Comparison of ENCODE assay signal across 31 cellular contexts in genomic region chr4:94957030-94957429, GRCh38.
DNase-seq lines count a peak whose midpoint lies in the region; ATAC-seq and TF ChIP-seq lines count a peak whose summit lies in the region.
"Had no signal": no experiment of that assay in that cellular context is flagged by ENCODE, and none has a peak within 500 bp of the region (broad histone marks: within the 10 kb centered on the region; RNA-seq: fewer than 3 reads in every experiment).

No MANE protein-coding gene starts in this region.

- H3K36me3 ChIP-seq in Peyer's patch: no peaks in the 10 kb centered on the region
- H3K36me3 ChIP-seq: gastrocnemius medialis, pancreas, right atrium auricular region, SJCRH30 had no signal

- H3K36me3 Mint-ChIP-seq in HFFc6 (ENCODE audit: low read depth): no peaks in the 10 kb centered on the region

- H3K4me3 ChIP-seq in Peyer's patch: no peak overlapping the region
- H3K4me3 ChIP-seq: gastrocnemius medialis, pancreas, right atrium auricular region, SJCRH30, testis had no signal

- DNase-seq in NCI-H526 (lab: John Stamatoyannopoulos, UW) (peak; percentile 6 to 14), NCI-H526 treated with DMSO at 0.1 percent for 48 hours (lab: John Stamatoyannopoulos, UW) (no peak), NCI-H510A treated with DMSO at 0.1 percent for 48 hours (lab: John Stamatoyannopoulos, UW) (peak; percentile 32), iPS DF 19.7 (ENCODE audit: low read depth, low spot score) (peak; percentile 12), HFFc6 (no peak), Peyer's patch (no peak), pons (ENCODE audit: low spot score) (no peak)
- DNase-seq: activated CD4-positive, alpha-beta T cell treated with anti-CD3 and anti-CD28 coated beads for 48 hours; activated CD8-positive, alpha-beta memory T cell treated with anti-CD3 and anti-CD28 coated beads for 24 hours; activated naive CD4-positive, alpha-beta T cell treated with anti-CD3 and anti-CD28 coated beads, Interleukin-2, amount 50 U/mL, for 16 hours; activated T-cell treated with anti-CD3 and anti-CD28 coated beads for 4 hours; Calu3; cerebellar nuclear complex; gastrocnemius medialis; GOT3; MM.1S; NCI-H2081; NCI-H524 treated with DMSO at 0.1 percent for 48 hours; pancreas; stimulated activated CD4-positive, alpha-beta T cell treated with anti-CD3 and anti-CD28 coated beads, Interleukin-1b, Interleukin-23, amount 100 ng/mL, for 48 hours; SW 1271; testis had no signal

- H3K27ac ChIP-seq in Peyer's patch: no peak overlapping the region
- H3K27ac ChIP-seq: gastrocnemius medialis, hepatocyte, HL-60, pancreas, right atrium auricular region, SJCRH30, testis had no signal

- no peaks in the 10 kb centered on the region for H3K4me1 ChIP-seq in Peyer's patch
- H3K4me1 ChIP-seq: gastrocnemius medialis, right atrium auricular region, SJCRH30, testis had no signal

- H3K4me3 Mint-ChIP-seq in HFFc6: no peak overlapping the region
- H3K4me3 Mint-ChIP-seq: brain; stimulated activated naive CD8-positive, alpha-beta T cell treated with anti-CD3 and anti-CD28 coated beads, Interleukin-15, Interleukin-2, amounts not matched to agents 100 ng/mL and 50 ng/mL, for 24 hours had no signal

- H3K27me3 ChIP-seq in Peyer's patch: no peaks in the 10 kb centered on the region
- H3K27me3 ChIP-seq: gastrocnemius medialis, hepatocyte, pancreas, right atrium auricular region, SJCRH30, testis had no signal

- H3K27ac Mint-ChIP-seq in HFFc6: no peak overlapping the region
- H3K27ac Mint-ChIP-seq: activated T-helper 2 cell treated with anti-CD3 and anti-CD28 coated beads, Interferon-gamma antibody, Interleukin-2, Interleukin-4, amounts not matched to agents 10 μg/mL and 5 μg/mL and 100 μg/mL, durations not matched to agents 14 hours and 24 hours and 36 hours; brain; stimulated activated naive CD8-positive, alpha-beta T cell treated with anti-CD3 and anti-CD28 coated beads, Interleukin-15, Interleukin-2, amounts not matched to agents 100 ng/mL and 50 ng/mL, for 24 hours had no signal

- no peaks in the 10 kb centered on the region for H3K9me3 ChIP-seq in Peyer's patch
- H3K9me3 ChIP-seq: gastrocnemius medialis, pancreas, testis had no signal

- H3K27me3 Mint-ChIP-seq in HFFc6 (ENCODE audit: insufficient read depth): peaks cover 2% of the 10 kb centered on the region; the same call in 1 of the 2 replicates
- H3K27me3 Mint-ChIP-seq: brain; stimulated activated naive CD8-positive, alpha-beta T cell treated with anti-CD3 and anti-CD28 coated beads, Interleukin-15, Interleukin-2, amounts not matched to agents 100 ng/mL and 50 ng/mL, for 24 hours had no signal

- ATAC-seq in GM19324 (IDR thresholded peaks at IDR 0.05; ENCODE audit: low FRiP score, unreplicated experiment): no peak
- ATAC-seq: gastrocnemius medialis, left lobe of liver, pancreas had no signal

- TF ChIP-seq CTCF in HFFc6 (IDR thresholded peaks at IDR 0.05): no peak
- TF ChIP-seq CTCF in Peyer's patch (IDR thresholded peaks at IDR 0.05): no peak

- no peaks in the 10 kb centered on the region for H3K9me3 Mint-ChIP-seq in HFFc6
- H3K9me3 Mint-ChIP-seq: activated T-helper 2 cell treated with anti-CD3 and anti-CD28 coated beads, Interferon-gamma antibody, Interleukin-2, Interleukin-4, amounts not matched to agents 10 μg/mL and 5 μg/mL and 100 μg/mL, durations not matched to agents 14 hours and 24 hours and 36 hours had no signal

- no peaks in the 10 kb centered on the region for H3K4me1 Mint-ChIP-seq in HFFc6 (ENCODE audit: low read depth)
- H3K4me1 Mint-ChIP-seq: brain had no signal

- TF ChIP-seq POLR2A in Peyer's patch (IDR thresholded peaks at IDR 0.05): no peak

Comparison
In these comparisons a context has a peak if more than half of its experiments do, and no peak if none do; other contexts are left out.
1. DNase-seq: peak in NCI-H526 (2 of 2), NCI-H510A treated with DMSO at 0.1 percent for 48 hours (single experiment) and iPS DF 19.7 (single experiment); none in NCI-H526 treated with DMSO at 0.1 percent for 48 hours (single experiment), HFFc6 (single experiment), Peyer's patch (0 of 3) and pons (single experiment).